Comparison of ENCODE assay signal across 28 cellular contexts in genomic region chr4:108264693-108265092, GRCh38.
"Had no signal": no experiment of that assay in that cellular context is flagged by ENCODE, and none has a peak within 500 bp of the region (broad histone marks: within the 10 kb centered on the region; RNA-seq: fewer than 3 reads in every experiment).

No MANE protein-coding gene starts in this region.

- H3K4me3 ChIP-seq: breast epithelium, cardiac muscle cell, coronary artery, dorsolateral prefrontal cortex had no signal

- H3K27ac ChIP-seq: breast epithelium, cardiac muscle cell, coronary artery, dorsolateral prefrontal cortex had no signal

- DNase-seq: activated CD4-positive, alpha-beta memory T cell treated with anti-CD3 and anti-CD28 coated beads, Interleukin-2, amount 10 ng/mL, durations not matched to agents 7 days and 5 days; activated CD4-positive, alpha-beta T cell treated with anti-CD3 and anti-CD28 coated beads for 1 hour; activated CD4-positive, alpha-beta T cell treated with anti-CD3 and anti-CD28 coated beads for 4 hours; activated CD4-positive, alpha-beta T cell treated with anti-CD3 and anti-CD28 coated beads, Interleukin-2, amount 10 ng/mL, durations not matched to agents 7 days and 5 days; activated CD4-positive, alpha-beta T cell treated with anti-CD3 and anti-CD28 coated beads, Interleukin-2, amount 50 U/mL, for 4 hours; activated CD8-positive, alpha-beta memory T cell treated with anti-CD3 and anti-CD28 coated beads, Interleukin-2, amount 50 U/mL, for 48 hours; activated gamma-delta T cell; activated naive CD4-positive, alpha-beta T cell; activated naive CD4-positive, alpha-beta T cell treated with anti-CD3 and anti-CD28 coated beads, Interleukin-2, amount 10 ng/mL, durations not matched to agents 7 days and 5 days; activated naive CD8-positive, alpha-beta T cell treated with anti-CD3 and anti-CD28 coated beads, Interleukin-2, amount 10 ng/mL, durations not matched to agents 7 days and 5 days; activated T-cell treated with anti-CD3 and anti-CD28 coated beads for 4 hours; activated T-cell treated with anti-CD3 and anti-CD28 coated beads, Interleukin-2, amount 50 U/mL, for 24 hours; activated T-cell treated with anti-CD3 and anti-CD28 coated beads, Interleukin-2, amount 50 U/mL, for 72 hours; amniotic stem cell; aorta; central memory CD4-positive, alpha-beta T cell; cerebellar nuclear complex; dorsolateral prefrontal cortex; effector memory CD4-positive, alpha-beta T cell; endodermal cell; foreskin fibroblast; head of caudate nucleus; T-helper 1 cell; T-helper 17 cell; T1000 had no signal
